In the genomic region with DNA sequence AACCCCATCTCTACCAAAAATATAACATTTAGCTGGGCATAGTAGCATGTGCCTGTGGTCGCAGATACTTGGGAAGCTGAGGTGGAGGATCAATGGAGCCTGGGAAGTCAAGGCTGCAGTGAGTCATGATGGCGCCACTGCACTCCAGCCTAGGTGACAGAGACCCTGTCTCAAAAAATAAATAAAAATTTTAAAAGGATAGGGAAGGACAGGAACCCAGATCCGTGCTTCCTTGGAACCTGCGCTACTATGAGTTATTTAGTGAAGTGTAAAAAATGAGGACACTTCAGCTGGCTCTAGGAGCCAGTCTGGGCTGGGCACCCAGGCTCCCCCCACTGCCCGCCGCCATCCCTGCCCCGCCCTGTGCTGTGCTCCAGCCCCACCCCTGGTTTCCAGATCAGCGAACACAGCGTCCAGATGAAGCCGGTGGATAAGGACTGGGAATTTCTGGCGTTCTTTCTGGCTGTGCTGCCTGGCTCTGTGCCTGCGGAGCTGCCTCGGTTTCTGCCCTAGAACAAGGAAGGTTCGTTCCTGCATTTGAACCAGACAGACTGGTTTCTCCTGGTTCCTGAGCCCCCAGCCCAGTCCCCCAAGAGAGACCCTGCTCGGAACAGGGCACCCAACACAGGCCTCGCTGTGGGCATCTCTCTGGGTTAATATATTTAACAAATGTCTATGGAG, we compare ENCODE assay signal across 8 cellular contexts. TPM values are rescaled to one million over a fixed set of nuclear protein-coding genes. Genes with fewer than 3 reads are reported as not detected.
DNase-seq lines count a peak whose midpoint lies in the region; ATAC-seq and TF ChIP-seq lines count a peak whose summit lies in the region.

No MANE protein-coding gene starts in this region.

- no peaks in the 10 kb centered on the region for H3K9me3 Mint-ChIP-seq in activated T-helper 2 cell treated with anti-CD3 and anti-CD28 coated beads, Interferon-gamma antibody, Interleukin-2, Interleukin-4, amounts not matched to agents 10 μg/mL and 5 μg/mL and 100 μg/mL, durations not matched to agents 14 hours and 24 hours and 36 hours

- H3K9ac ChIP-seq in skeletal muscle satellite cell (ENCODE audit: low read depth, low read length) = no peak overlapping the region

- no peak overlapping the region for H3K4me3 Mint-ChIP-seq in activated T-helper 2 cell treated with anti-CD3 and anti-CD28 coated beads, Interferon-gamma antibody, Interleukin-2, Interleukin-4, amounts not matched to agents 10 μg/mL and 5 μg/mL and 100 μg/mL, durations not matched to agents 14 hours and 24 hours and 36 hours (ENCODE audit: low read depth)

- DNase-seq in activated T-helper 2 cell treated with anti-CD3 and anti-CD28 coated beads, Interferon-gamma antibody, Interleukin-2, Interleukin-4, amounts not matched to agents 10 μg/mL and 5 μg/mL and 100 μg/mL, durations not matched to agents 14 hours and 24 hours and 36 hours (ENCODE audit: low spot score) = no peak
- DNase-seq in right atrium auricular region (ENCODE audit: low spot score) = peak; percentile 66
- DNase-seq in HCEC 1CT = no peak

- H3K36me3 Mint-ChIP-seq in activated T-helper 2 cell treated with anti-CD3 and anti-CD28 coated beads, Interferon-gamma antibody, Interleukin-2, Interleukin-4, amounts not matched to agents 10 μg/mL and 5 μg/mL and 100 μg/mL, durations not matched to agents 14 hours and 24 hours and 36 hours (ENCODE audit: low read depth) = no peaks in the 10 kb centered on the region

- peak overlapping the region; percentile 68 to 72 for H3K27ac ChIP-seq in right atrium auricular region

- peak overlapping the region; percentile 3 for H3K4me2 ChIP-seq in skeletal muscle satellite cell (ENCODE audit: low read length)

- ATAC-seq in HG03457 (IDR thresholded peaks at IDR 0.05; ENCODE audit: unreplicated experiment) (no peak), HG03342 (IDR thresholded peaks at IDR 0.05; ENCODE audit: unreplicated experiment) (no peak), HG03159 (IDR thresholded peaks at IDR 0.05; ENCODE audit: unreplicated experiment) (no peak)

- H3K27me3 Mint-ChIP-seq in activated T-helper 2 cell treated with anti-CD3 and anti-CD28 coated beads, Interferon-gamma antibody, Interleukin-2, Interleukin-4, amounts not matched to agents 10 μg/mL and 5 μg/mL and 100 μg/mL, durations not matched to agents 14 hours and 24 hours and 36 hours (ENCODE audit: low read depth) = no peaks in the 10 kb centered on the region

- peak overlapping the region; percentile 77 for H3K27ac Mint-ChIP-seq in activated T-helper 2 cell treated with anti-CD3 and anti-CD28 coated beads, Interferon-gamma antibody, Interleukin-2, Interleukin-4, amounts not matched to agents 10 μg/mL and 5 μg/mL and 100 μg/mL, durations not matched to agents 14 hours and 24 hours and 36 hours

- no peak for TF ChIP-seq CTCF in right atrium auricular region (IDR thresholded peaks at IDR 0.05)

- TF ChIP-seq RAD21 in Ishikawa (IDR thresholded peaks at IDR 0.05; ENCODE audit: low read depth) = no peak

- TF ChIP-seq EP300 in Ishikawa (IDR thresholded peaks at IDR 0.05; ENCODE audit: borderline replicate concordance) = peak; percentile 40; the same call in 1 of the 2 replicates

- H3K4me3 ChIP-seq in right atrium auricular region (peak overlapping the region in 1 of 2 donors; percentile 7), skeletal muscle satellite cell (ENCODE audit: low read length) (no peak overlapping the region)

- H3K4me1 ChIP-seq in right atrium auricular region (peaks cover 0 to 51% of the 10 kb centered on the region in 2 donors), skeletal muscle satellite cell (ENCODE audit: control insufficient read depth, insufficient read depth, low read length) (peaks cover 5% of the 10 kb centered on the region)

- no peaks in the 10 kb centered on the region for H3K36me3 ChIP-seq in right atrium auricular region
- no peaks in the 10 kb centered on the region for H3K36me3 ChIP-seq in skeletal muscle satellite cell (ENCODE audit: insufficient read depth, low read length)

- H3K9me3 ChIP-seq in right atrium auricular region (no peaks in the 10 kb centered on the region), skeletal muscle satellite cell (replicated peaks; ENCODE audit: low read length) (no peaks in the 10 kb centered on the region)

- H3K27me3 ChIP-seq in right atrium auricular region (no peaks in the 10 kb centered on the region), skeletal muscle satellite cell (ENCODE audit: control insufficient read depth, insufficient read depth, low read length) (peaks cover 4% of the 10 kb centered on the region)

- intact Hi-C loops in activated T-helper 2 cell treated with anti-CD3 and anti-CD28 coated beads, Interferon-gamma antibody, Interleukin-2, Interleukin-4, amounts not matched to agents 10 μg/mL and 5 μg/mL and 100 μg/mL, durations not matched to agents 14 hours and 24 hours and 36 hours (cut with micrococcal nuclease) = no loop called here

- peaks cover 18% of the 10 kb centered on the region for H3K4me1 Mint-ChIP-seq in activated T-helper 2 cell treated with anti-CD3 and anti-CD28 coated beads, Interferon-gamma antibody, Interleukin-2, Interleukin-4, amounts not matched to agents 10 μg/mL and 5 μg/mL and 100 μg/mL, durations not matched to agents 14 hours and 24 hours and 36 hours (ENCODE audit: low read depth)

TF ChIP-seq in Ishikawa, 13 proteins besides CTCF, POLR2A, EP300 and RAD21:
- TF ChIP-seq NFIC (IDR thresholded peaks at IDR 0.05) (peak; percentile 86), FOXM1 (IDR thresholded peaks at IDR 0.05; ENCODE audit: borderline replicate concordance, low read depth) (no peak), TAF1 (IDR thresholded peaks at IDR 0.05; ENCODE audit: low read depth) (no peak), ZBTB7A (IDR thresholded peaks at IDR 0.05; ENCODE audit: low read depth) (peak; percentile 97), CREB1 (IDR thresholded peaks at IDR 0.05; ENCODE audit: low read depth) (no peak), YY1 (IDR thresholded peaks at IDR 0.05; ENCODE audit: low read depth) (no peak), TEAD4 (IDR thresholded peaks at IDR 0.05) (peak; percentile 80), TCF12 (IDR thresholded peaks at IDR 0.05; ENCODE audit: low read depth) (peak; percentile 49), EGR1 (IDR thresholded peaks at IDR 0.05) (no peak), CEBPB (IDR thresholded peaks at IDR 0.05) (no peak)
- TF ChIP-seq, protein P1, sequence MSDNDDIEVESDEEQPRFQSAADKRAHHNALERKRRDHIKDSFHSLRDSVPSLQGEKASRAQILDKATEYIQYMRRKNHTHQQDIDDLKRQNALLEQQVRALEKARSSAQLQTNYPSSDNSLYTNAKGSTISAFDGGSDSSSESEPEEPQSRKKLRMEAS (IDR thresholded peaks at IDR 0.05) = no peak
- TF ChIP-seq, protein P2, sequence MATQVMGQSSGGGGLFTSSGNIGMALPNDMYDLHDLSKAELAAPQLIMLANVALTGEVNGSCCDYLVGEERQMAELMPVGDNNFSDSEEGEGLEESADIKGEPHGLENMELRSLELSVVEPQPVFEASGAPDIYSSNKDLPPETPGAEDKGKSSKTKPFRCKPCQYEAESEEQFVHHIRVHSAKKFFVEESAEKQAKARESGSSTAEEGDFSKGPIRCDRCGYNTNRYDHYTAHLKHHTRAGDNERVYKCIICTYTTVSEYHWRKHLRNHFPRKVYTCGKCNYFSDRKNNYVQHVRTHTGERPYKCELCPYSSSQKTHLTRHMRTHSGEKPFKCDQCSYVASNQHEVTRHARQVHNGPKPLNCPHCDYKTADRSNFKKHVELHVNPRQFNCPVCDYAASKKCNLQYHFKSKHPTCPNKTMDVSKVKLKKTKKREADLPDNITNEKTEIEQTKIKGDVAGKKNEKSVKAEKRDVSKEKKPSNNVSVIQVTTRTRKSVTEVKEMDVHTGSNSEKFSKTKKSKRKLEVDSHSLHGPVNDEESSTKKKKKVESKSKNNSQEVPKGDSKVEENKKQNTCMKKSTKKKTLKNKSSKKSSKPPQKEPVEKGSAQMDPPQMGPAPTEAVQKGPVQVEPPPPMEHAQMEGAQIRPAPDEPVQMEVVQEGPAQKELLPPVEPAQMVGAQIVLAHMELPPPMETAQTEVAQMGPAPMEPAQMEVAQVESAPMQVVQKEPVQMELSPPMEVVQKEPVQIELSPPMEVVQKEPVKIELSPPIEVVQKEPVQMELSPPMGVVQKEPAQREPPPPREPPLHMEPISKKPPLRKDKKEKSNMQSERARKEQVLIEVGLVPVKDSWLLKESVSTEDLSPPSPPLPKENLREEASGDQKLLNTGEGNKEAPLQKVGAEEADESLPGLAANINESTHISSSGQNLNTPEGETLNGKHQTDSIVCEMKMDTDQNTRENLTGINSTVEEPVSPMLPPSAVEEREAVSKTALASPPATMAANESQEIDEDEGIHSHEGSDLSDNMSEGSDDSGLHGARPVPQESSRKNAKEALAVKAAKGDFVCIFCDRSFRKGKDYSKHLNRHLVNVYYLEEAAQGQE (IDR thresholded peaks at IDR 0.05; ENCODE audit: low read depth) = no peak
- TF ChIP-seq, protein P3, sequence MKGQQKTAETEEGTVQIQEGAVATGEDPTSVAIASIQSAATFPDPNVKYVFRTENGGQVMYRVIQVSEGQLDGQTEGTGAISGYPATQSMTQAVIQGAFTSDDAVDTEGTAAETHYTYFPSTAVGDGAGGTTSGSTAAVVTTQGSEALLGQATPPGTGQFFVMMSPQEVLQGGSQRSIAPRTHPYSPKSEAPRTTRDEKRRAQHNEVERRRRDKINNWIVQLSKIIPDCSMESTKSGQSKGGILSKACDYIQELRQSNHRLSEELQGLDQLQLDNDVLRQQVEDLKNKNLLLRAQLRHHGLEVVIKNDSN (IDR thresholded peaks at IDR 0.05) = no peak

RNA-seq across cellular contexts. Expression of a gene that starts 18.5 kb away (rescaled TPM):
- total RNA-seq in activated T-helper 2 cell treated with anti-CD3 and anti-CD28 coated beads, Interferon-gamma antibody, Interleukin-2, Interleukin-4, amounts not matched to agents 10 μg/mL and 5 μg/mL and 100 μg/mL, durations not matched to agents 14 hours and 24 hours and 36 hours = 0.30 and 0.34 TPM in 2 replicates
- total RNA-seq in right atrium auricular region = 10 to 100 TPM; 14.4 to 22.4 TPM
- total RNA-seq in skeletal muscle satellite cell (2012; rRNA removed) = under 0.01 TPM in 1 of 2 replicates, not detected in the other

RNA-seq across cellular contexts. Expression of a gene that starts 20.9 kb away (rescaled TPM):
- 28.1 and 31.2 TPM in 2 replicates for total RNA-seq in activated T-helper 2 cell treated with anti-CD3 and anti-CD28 coated beads, Interferon-gamma antibody, Interleukin-2, Interleukin-4, amounts not matched to agents 10 μg/mL and 5 μg/mL and 100 μg/mL, durations not matched to agents 14 hours and 24 hours and 36 hours
- total RNA-seq in right atrium auricular region = 10 to 100 TPM; 56.4 to 80.4 TPM
- 85.7 and 104 TPM in 2 replicates for total RNA-seq in skeletal muscle satellite cell (2012; rRNA removed)

Comparison
In these comparisons a context has a peak if more than half of its experiments do, and no peak if none do; other contexts are left out.
1. RNA of a gene that starts 18.5 kb away (total RNA-seq): 14.4 to 22.4 TPM in right atrium auricular region; 0.30 to 0.34 TPM in activated T-helper 2 cell treated with anti-CD3 and anti-CD28 coated beads, Interferon-gamma antibody, Interleukin-2, Interleukin-4, amounts not matched to agents 10 μg/mL and 5 μg/mL and 100 μg/mL, durations not matched to agents 14 hours and 24 hours and 36 hours; every median in the first group is over 10 times any median in the second.